In the genomic region with DNA sequence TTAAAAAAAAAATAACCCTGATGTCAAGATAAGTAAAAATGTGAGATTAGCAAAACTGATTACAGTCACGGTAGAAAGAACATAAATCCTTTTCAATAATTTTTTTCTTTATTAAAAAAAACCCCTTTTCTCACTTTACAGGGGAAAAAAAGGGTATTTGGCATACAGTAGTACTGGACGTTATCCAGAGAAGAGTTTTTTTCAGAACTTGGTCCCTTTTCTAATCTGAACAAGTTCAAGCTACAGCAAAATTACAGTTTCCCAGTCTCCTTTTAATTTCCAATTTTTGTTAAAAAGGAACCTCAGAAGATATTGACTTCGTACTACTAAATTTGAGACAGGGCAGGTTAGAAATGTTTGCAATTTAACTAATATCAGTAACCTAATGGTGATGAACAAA, we compare ENCODE assay signal across 21 cellular contexts.
"Had no signal": no experiment of that assay in that cellular context is flagged by ENCODE, and none has a peak within 500 bp of the region (broad histone marks: within the 10 kb centered on the region; RNA-seq: fewer than 3 reads in every experiment).

No MANE protein-coding gene starts in this region.

- H3K36me3 Mint-ChIP-seq: neural progenitor cell had no signal

- H3K27me3 Mint-ChIP-seq: activated CD4-positive, alpha-beta memory T cell treated with anti-CD3 and anti-CD28 coated beads, Interleukin-2, amount 10 ng/mL, durations not matched to agents 7 days and 5 days had no signal

- H3K27me3 ChIP-seq: body of pancreas, colonic mucosa, esophagus muscularis mucosa, gastroesophageal sphincter, neural progenitor cell, pancreas, thyroid gland had no signal

- H3K9me3 ChIP-seq: body of pancreas, colonic mucosa, esophagus muscularis mucosa, gastroesophageal sphincter, pancreas, thyroid gland had no signal

- H3K4me1 ChIP-seq: body of pancreas, colonic mucosa, esophagus muscularis mucosa, gastroesophageal sphincter, neural progenitor cell, pancreas, thyroid gland had no signal

- ATAC-seq: activated T-cell treated with anti-CD3 and anti-CD28 coated beads, Interleukin-2, amount 50 U/mL, for 4 hours; body of pancreas; gastroesophageal sphincter; pancreas; WTC11 had no signal

- H3K4me1 Mint-ChIP-seq: activated CD4-positive, alpha-beta memory T cell treated with anti-CD3 and anti-CD28 coated beads, Interleukin-2, amount 10 ng/mL, durations not matched to agents 7 days and 5 days; neural progenitor cell had no signal

- H3K9me3 Mint-ChIP-seq: activated CD4-positive, alpha-beta memory T cell treated with anti-CD3 and anti-CD28 coated beads, Interleukin-2, amount 10 ng/mL, durations not matched to agents 7 days and 5 days had no signal

- H3K27ac Mint-ChIP-seq: activated CD4-positive, alpha-beta memory T cell treated with anti-CD3 and anti-CD28 coated beads, Interleukin-2, amount 10 ng/mL, durations not matched to agents 7 days and 5 days; neural progenitor cell; WTC11 had no signal

- DNase-seq: activated CD4-positive, alpha-beta memory T cell treated with anti-CD3 and anti-CD28 coated beads, Interleukin-2, amount 10 ng/mL, durations not matched to agents 7 days and 5 days; activated CD4-positive, alpha-beta T cell treated with anti-CD3 and anti-CD28 coated beads for 4 hours; activated effector memory CD4-positive, alpha-beta T cell treated with Interleukin-2 at 50 U/mL for 16 hours; activated naive CD4-positive, alpha-beta T cell treated with anti-CD3 and anti-CD28 coated beads, Interleukin-2, amount 50 U/mL, for 16 hours; activated T-cell treated with anti-CD3 and anti-CD28 coated beads, Interleukin-2, amount 50 U/mL, for 4 hours; amniotic stem cell; body of pancreas; central memory CD4-positive, alpha-beta T cell; colonic mucosa; hippocampal formation; kidney; pancreas; SIG-M5; stimulated activated CD4-positive, alpha-beta T cell treated with anti-CD3 and anti-CD28 coated beads, Interleukin-12 subunit alpha, Interleukin-12 subunit beta, amount 100 ng/mL, for 4 hours; stimulated activated CD4-positive, alpha-beta T cell treated with anti-CD3 and anti-CD28 coated beads, Interleukin-2, amount 100 ng/mL, for 24 hours; T-helper 2 cell; thyroid gland had no signal

- H3K36me3 ChIP-seq: colonic mucosa, esophagus muscularis mucosa, gastroesophageal sphincter, neural progenitor cell, pancreas, thyroid gland had no signal

- H3K27ac ChIP-seq: body of pancreas, colonic mucosa, esophagus muscularis mucosa, gastroesophageal sphincter, neural progenitor cell, pancreas had no signal

- H3K4me3 ChIP-seq: body of pancreas, colonic mucosa, esophagus muscularis mucosa, gastroesophageal sphincter, neural progenitor cell, pancreas, thyroid gland had no signal

- H3K4me3 Mint-ChIP-seq: activated CD4-positive, alpha-beta memory T cell treated with anti-CD3 and anti-CD28 coated beads, Interleukin-2, amount 10 ng/mL, durations not matched to agents 7 days and 5 days; activated T-cell treated with anti-CD3 and anti-CD28 coated beads, Interleukin-2, amount 50 U/mL, for 4 hours; neural progenitor cell; WTC11 had no signal
